Comparison of ENCODE assay signal across 1 cellular context in the genomic region with DNA sequence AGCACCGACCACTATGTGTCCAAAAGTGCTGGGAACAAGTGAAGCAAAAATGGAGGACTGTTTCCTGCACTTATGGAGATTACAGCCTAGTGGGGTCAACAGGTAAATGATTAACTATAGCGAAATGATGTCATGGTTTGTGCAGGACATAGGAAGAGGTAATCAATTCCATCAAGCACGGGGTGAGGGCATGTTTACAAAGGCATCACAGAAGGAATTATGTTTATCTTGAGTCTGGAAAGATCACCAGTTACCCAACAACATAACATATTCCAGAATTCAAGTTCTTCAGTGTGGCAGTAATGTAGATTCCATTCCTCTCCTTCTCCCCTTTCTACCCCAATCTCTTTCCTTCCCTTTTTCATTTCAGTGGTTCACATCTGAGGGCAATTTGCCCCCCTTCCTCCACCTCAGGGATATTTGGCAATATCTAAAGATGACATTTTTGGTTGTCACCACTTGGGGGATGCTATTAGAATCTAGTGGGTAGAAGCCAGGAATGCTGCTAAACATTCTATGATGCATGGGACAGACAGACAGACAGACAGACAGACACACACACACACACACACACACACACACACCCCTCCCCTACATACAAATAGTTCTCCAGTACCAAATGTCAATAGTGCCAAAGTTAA.
TF ChIP-seq lines count a peak whose summit lies in the region.

No MANE protein-coding gene starts in this region.

TF ChIP-seq in HepG2, 621 proteins besides CTCF, POLR2A, EP300 and RAD21 (continued from another document and continues in another):
- TF ChIP-seq IRF2 (CRISPR knock-in tag; IDR thresholded peaks at IDR 0.05) (0 out of 2 replicates have a peak, but pooled peaks have one; percentile 27), ZBTB7B (CRISPR knock-in tag; IDR thresholded peaks at IDR 0.05) (no peak), ZNF224 (CRISPR knock-in tag; IDR thresholded peaks at IDR 0.05) (no peak), ZNF749 (CRISPR knock-in tag; IDR thresholded peaks at IDR 0.05; ENCODE audit: borderline replicate concordance) (no peak), TIGD3 (CRISPR knock-in tag; IDR thresholded peaks at IDR 0.05; ENCODE audit: borderline replicate concordance) (no peak), SNAPC2 (CRISPR knock-in tag; IDR thresholded peaks at IDR 0.05) (no peak), PAXIP1 (CRISPR knock-in tag; conservative IDR thresholded peaks at IDR 0.05) (peak; percentile 78), ISX (CRISPR knock-in tag; conservative IDR thresholded peaks at IDR 0.05) (no peak), U2AF2 (IDR thresholded peaks at IDR 0.05; ENCODE audit: low read depth, low read length) (no peak), FOXP1 (IDR thresholded peaks at IDR 0.05) (peak; percentile 48; the same call in 1 of the 2 replicates), FOXP1 (CRISPR knock-in tag; IDR thresholded peaks at IDR 0.05) (peak; percentile 92), JARID2 (CRISPR knock-in tag; IDR thresholded peaks at IDR 0.05; ENCODE audit: insufficient replicate concordance) (no peak), GABPB1 (CRISPR knock-in tag; IDR thresholded peaks at IDR 0.05) (peak; percentile 25; the same call in 1 of the 2 replicates), MED13 (CRISPR knock-in tag; IDR thresholded peaks at IDR 0.05) (no peak), DPF2 (CRISPR knock-in tag; IDR thresholded peaks at IDR 0.05; ENCODE audit: borderline replicate concordance, low read depth) (no peak), TAF15 (IDR thresholded peaks at IDR 0.05; ENCODE audit: low read depth, low read length, poor library complexity, severe bottlenecking) (no peak), AKNA (CRISPR knock-in tag; IDR thresholded peaks at IDR 0.05; ENCODE audit: borderline replicate concordance) (no peak), ELF1 (CRISPR knock-in tag; IDR thresholded peaks at IDR 0.05) (0 out of 2 replicates have a peak, but pooled peaks have one; percentile 24), TSC22D2 (CRISPR knock-in tag; IDR thresholded peaks at IDR 0.05; ENCODE audit: borderline replicate concordance) (no peak), ZFP36 (IDR thresholded peaks at IDR 0.05; ENCODE audit: borderline replicate concordance, low read depth, low read length, partially characterized antibody) (no peak), KLF12 (CRISPR knock-in tag; IDR thresholded peaks at IDR 0.05; ENCODE audit: borderline replicate concordance) (no peak), RFX1 (IDR thresholded peaks at IDR 0.05) (no peak), ZNF326 (CRISPR knock-in tag; IDR thresholded peaks at IDR 0.05; ENCODE audit: borderline replicate concordance) (no peak), ZSCAN21 (CRISPR knock-in tag; IDR thresholded peaks at IDR 0.05; ENCODE audit: borderline replicate concordance) (no peak), ZNF331 (CRISPR knock-in tag; IDR thresholded peaks at IDR 0.05) (no peak), FOXO1 (CRISPR knock-in tag; IDR thresholded peaks at IDR 0.05) (peak; percentile 74; the same call in 1 of the 2 replicates), MBD4 (IDR thresholded peaks at IDR 0.05; ENCODE audit: borderline replicate concordance, low read length) (no peak; the same call in 1 of the 2 replicates), THAP11 (CRISPR knock-in tag; IDR thresholded peaks at IDR 0.05) (peak; percentile 61; the same call in 1 of the 2 replicates), FOXC1 (CRISPR knock-in tag; IDR thresholded peaks at IDR 0.05; ENCODE audit: borderline replicate concordance) (no peak), HNF1A (IDR thresholded peaks at IDR 0.05; ENCODE audit: low read depth) (peak; percentile 92), HNF1A (CRISPR knock-in tag; IDR thresholded peaks at IDR 0.05; ENCODE audit: borderline replicate concordance) (peak; percentile 81; the same call in 1 of the 2 replicates), ZNF740 (CRISPR knock-in tag; IDR thresholded peaks at IDR 0.05) (no peak), HNRNPLL (IDR thresholded peaks at IDR 0.05; ENCODE audit: low read depth, low read length, poor library complexity, severe bottlenecking) (no peak), HOXD1 (CRISPR knock-in tag; IDR thresholded peaks at IDR 0.05) (no peak), TEAD3 (CRISPR knock-in tag; optimal IDR thresholded peaks at IDR 0.05; ENCODE audit: borderline replicate concordance) (peak; percentile 51), FLYWCH1 (CRISPR knock-in tag; IDR thresholded peaks at IDR 0.05) (no peak)
- TF ChIP-seq, protein P1, sequence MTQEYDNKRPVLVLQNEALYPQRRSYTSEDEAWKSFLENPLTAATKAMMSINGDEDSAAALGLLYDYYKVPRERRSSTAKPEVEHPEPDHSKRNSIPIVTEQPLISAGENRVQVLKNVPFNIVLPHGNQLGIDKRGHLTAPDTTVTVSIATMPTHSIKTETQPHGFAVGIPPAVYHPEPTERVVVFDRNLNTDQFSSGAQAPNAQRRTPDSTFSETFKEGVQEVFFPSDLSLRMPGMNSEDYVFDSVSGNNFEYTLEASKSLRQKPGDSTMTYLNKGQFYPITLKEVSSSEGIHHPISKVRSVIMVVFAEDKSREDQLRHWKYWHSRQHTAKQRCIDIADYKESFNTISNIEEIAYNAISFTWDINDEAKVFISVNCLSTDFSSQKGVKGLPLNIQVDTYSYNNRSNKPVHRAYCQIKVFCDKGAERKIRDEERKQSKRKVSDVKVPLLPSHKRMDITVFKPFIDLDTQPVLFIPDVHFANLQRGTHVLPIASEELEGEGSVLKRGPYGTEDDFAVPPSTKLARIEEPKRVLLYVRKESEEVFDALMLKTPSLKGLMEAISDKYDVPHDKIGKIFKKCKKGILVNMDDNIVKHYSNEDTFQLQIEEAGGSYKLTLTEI (CRISPR knock-in tag; conservative IDR thresholded peaks at IDR 0.05): no peak
- TF ChIP-seq, protein P2, sequence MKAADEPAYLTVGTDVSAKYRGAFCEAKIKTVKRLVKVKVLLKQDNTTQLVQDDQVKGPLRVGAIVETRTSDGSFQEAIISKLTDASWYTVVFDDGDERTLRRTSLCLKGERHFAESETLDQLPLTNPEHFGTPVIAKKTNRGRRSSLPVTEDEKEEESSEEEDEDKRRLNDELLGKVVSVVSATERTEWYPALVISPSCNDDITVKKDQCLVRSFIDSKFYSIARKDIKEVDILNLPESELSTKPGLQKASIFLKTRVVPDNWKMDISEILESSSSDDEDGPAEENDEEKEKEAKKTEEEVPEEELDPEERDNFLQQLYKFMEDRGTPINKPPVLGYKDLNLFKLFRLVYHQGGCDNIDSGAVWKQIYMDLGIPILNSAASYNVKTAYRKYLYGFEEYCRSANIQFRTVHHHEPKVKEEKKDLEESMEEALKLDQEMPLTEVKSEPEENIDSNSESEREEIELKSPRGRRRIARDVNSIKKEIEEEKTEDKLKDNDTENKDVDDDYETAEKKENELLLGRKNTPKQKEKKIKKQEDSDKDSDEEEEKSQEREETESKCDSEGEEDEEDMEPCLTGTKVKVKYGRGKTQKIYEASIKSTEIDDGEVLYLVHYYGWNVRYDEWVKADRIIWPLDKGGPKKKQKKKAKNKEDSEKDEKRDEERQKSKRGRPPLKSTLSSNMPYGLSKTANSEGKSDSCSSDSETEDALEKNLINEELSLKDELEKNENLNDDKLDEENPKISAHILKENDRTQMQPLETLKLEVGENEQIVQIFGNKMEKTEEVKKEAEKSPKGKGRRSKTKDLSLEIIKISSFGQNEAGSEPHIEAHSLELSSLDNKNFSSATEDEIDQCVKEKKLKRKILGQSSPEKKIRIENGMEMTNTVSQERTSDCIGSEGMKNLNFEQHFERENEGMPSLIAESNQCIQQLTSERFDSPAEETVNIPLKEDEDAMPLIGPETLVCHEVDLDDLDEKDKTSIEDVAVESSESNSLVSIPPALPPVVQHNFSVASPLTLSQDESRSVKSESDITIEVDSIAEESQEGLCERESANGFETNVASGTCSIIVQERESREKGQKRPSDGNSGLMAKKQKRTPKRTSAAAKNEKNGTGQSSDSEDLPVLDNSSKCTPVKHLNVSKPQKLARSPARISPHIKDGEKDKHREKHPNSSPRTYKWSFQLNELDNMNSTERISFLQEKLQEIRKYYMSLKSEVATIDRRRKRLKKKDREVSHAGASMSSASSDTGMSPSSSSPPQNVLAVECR (CRISPR knock-in tag; IDR thresholded peaks at IDR 0.05; ENCODE audit: borderline replicate concordance): no peak
